ENCODE assay signal across 14 cellular contexts in the genomic region with DNA sequence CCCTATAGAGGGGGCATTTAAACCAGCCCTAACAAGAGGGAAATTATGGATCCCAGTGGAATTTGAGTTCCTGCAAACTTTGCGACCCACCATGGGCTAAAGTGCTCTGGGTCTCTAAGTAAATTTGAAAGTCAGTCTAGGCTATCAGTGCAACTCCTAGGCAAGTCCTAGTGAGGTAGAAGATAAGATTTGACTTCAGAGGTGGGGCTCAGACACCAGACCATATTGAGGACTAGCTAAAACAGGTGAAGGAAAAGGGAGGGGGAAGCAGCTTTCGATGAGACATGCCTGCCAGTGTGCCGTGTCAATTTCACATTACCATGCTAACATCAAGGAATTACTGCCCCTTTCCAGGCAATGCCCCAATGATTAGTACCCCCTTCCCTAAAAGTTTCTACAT. TPM values are rescaled to one million over a fixed set of nuclear protein-coding genes. Genes with fewer than 3 reads are reported as not detected.
DNase-seq lines count a peak whose midpoint lies in the region; ATAC-seq, FAIRE-seq and TF ChIP-seq lines count a peak whose summit lies in the region.
"Had no signal": no experiment of that assay in that cellular context is flagged by ENCODE, and none has a peak within 500 bp of the region (broad histone marks: within the 10 kb centered on the region; RNA-seq: fewer than 3 reads in every experiment).

No MANE protein-coding gene starts in this region.

- no peak overlapping the region for H3K9ac ChIP-seq in astrocyte (ENCODE audit: low read length)

- H3K9me3 ChIP-seq in KOPT-K1 (ENCODE audit: insufficient read depth, low read length, poor library complexity, severe bottlenecking) (no peaks in the 10 kb centered on the region), astrocyte (ENCODE audit: insufficient read depth, low read depth, low read length) (no peaks in the 10 kb centered on the region)
- H3K9me3 ChIP-seq: mucosa of descending colon, tibial nerve had no signal

- no peak overlapping the region for H3K4me2 ChIP-seq in astrocyte (ENCODE audit: low read length)

- H3K9me3 Mint-ChIP-seq in Calu3 (ENCODE audit: low read depth, unreplicated experiment), result no peaks in the 10 kb centered on the region
- H3K9me3 Mint-ChIP-seq in astrocyte (ENCODE audit: unreplicated experiment), result peaks cover 3% of the 10 kb centered on the region
- peaks cover 7% of the 10 kb centered on the region for H3K9me3 Mint-ChIP-seq in nephron progenitor cell

- H3K27me3 Mint-ChIP-seq in Calu3 (ENCODE audit: unreplicated experiment) (no peaks in the 10 kb centered on the region), astrocyte (ENCODE audit: low read depth, unreplicated experiment) (peaks cover 7% of the 10 kb centered on the region), nephron progenitor cell (ENCODE audit: low read depth, poor library complexity) (peaks cover 17% of the 10 kb centered on the region)

- CTCF ChIA-PET in Calu3 (lab: Charles Lee), result no interaction called here

- H3K4me3 ChIP-seq in astrocyte (ENCODE audit: insufficient read depth, low read depth, low read length), result no peak overlapping the region
- H3K4me3 ChIP-seq: mucosa of descending colon had no signal

- ATAC-seq in GM21529 (IDR thresholded peaks at IDR 0.05; ENCODE audit: unreplicated experiment), result no peak
- ATAC-seq in GM21515 (IDR thresholded peaks at IDR 0.05; ENCODE audit: unreplicated experiment), result no peak
- no peak for ATAC-seq in HG03442 (IDR thresholded peaks at IDR 0.05; ENCODE audit: unreplicated experiment)
- no peak for ATAC-seq in GM18502 (IDR thresholded peaks at IDR 0.05; ENCODE audit: poor library complexity, unreplicated experiment)

- no peaks in the 10 kb centered on the region for H3K27me3 ChIP-seq in astrocyte (ENCODE audit: insufficient read depth, low read length)

- TF ChIP-seq CTCF in Calu3 (IDR thresholded peaks at IDR 0.05; ENCODE audit: unreplicated experiment) (no peak), astrocyte (IDR thresholded peaks at IDR 0.05; ENCODE audit: insufficient read depth, low read depth, low read length) (no peak), nephron progenitor cell (IDR thresholded peaks at IDR 0.05) (no peak)

- peaks cover 4% of the 10 kb centered on the region for H3K4me1 ChIP-seq in astrocyte (ENCODE audit: insufficient read depth, low read length)

- no peak overlapping the region for H2AFZ ChIP-seq in astrocyte (ENCODE audit: low read depth, low read length)

- H3K27ac Mint-ChIP-seq in Calu3 (ENCODE audit: unreplicated experiment) (no peak overlapping the region), astrocyte (ENCODE audit: unreplicated experiment) (no peak overlapping the region), nephron progenitor cell (no peak overlapping the region)

- no peaks in the 10 kb centered on the region for H3K79me2 ChIP-seq in astrocyte (ENCODE audit: insufficient read depth, low read length)

- H3K27ac ChIP-seq in KOPT-K1 (ENCODE audit: low read depth, low read length, poor library complexity, severe bottlenecking) (peak overlapping the region; percentile 72), astrocyte (ENCODE audit: low read depth, low read length) (no peak overlapping the region)

- H3K4me1 Mint-ChIP-seq in Calu3 (ENCODE audit: low read depth, unreplicated experiment) (peaks cover 8% of the 10 kb centered on the region), astrocyte (ENCODE audit: low read depth, unreplicated experiment) (no peaks in the 10 kb centered on the region), nephron progenitor cell (peaks cover 16% of the 10 kb centered on the region)

- H3K4me3 Mint-ChIP-seq in Calu3 (ENCODE audit: low read depth, unreplicated experiment) (peak overlapping the region; percentile 65), astrocyte (ENCODE audit: unreplicated experiment) (peak overlapping the region; percentile 36), nephron progenitor cell (peak overlapping the region; percentile 13)

- intact Hi-C loops in Calu3 (cut with micrococcal nuclease; ENCODE audit: unreplicated experiment), result loop anchor here (10.0 kb wide), 1 partner anchor 45 kb away; no protein-coding TSS in a partner anchor

- DNase-seq in Calu3, result no peak
- DNase-seq in astrocyte (ENCODE audit: low read depth), result no peak
- DNase-seq in nephron progenitor cell, result no peak
- DNase-seq: mucosa of descending colon, NCI-H1092 treated with DMSO at 0.1 percent for 48 hours, NCI-H510A treated with DMSO at 0.1 percent for 48 hours, SHP77 treated with DMSO at 0.1 percent for 48 hours, WERI-Rb-1 had no signal

- H3K36me3 Mint-ChIP-seq in Calu3 (ENCODE audit: insufficient read depth, unreplicated experiment) (no peaks in the 10 kb centered on the region), astrocyte (ENCODE audit: low read depth, unreplicated experiment) (no peaks in the 10 kb centered on the region), nephron progenitor cell (ENCODE audit: low read depth) (no peaks in the 10 kb centered on the region)

- H3K36me3 ChIP-seq in KOPT-K1 (ENCODE audit: insufficient read depth, low read length) (no peaks in the 10 kb centered on the region), astrocyte (ENCODE audit: insufficient read depth, low read length) (no peaks in the 10 kb centered on the region)
- H3K36me3 ChIP-seq: tibial nerve, WERI-Rb-1 had no signal

- no peaks in the 10 kb centered on the region for H4K20me1 ChIP-seq in astrocyte (ENCODE audit: insufficient read depth, low read length)

- BruUV-seq in Calu3 (replicated peaks; lab: Mats Ljungman, UMichigan), result no TSS peak

- FAIRE-seq in astrocyte (lab: Jason Lieb, UNC), result no peak

RNA-seq across cellular contexts. Expression of a gene that starts 38.4 kb away (rescaled TPM):
- total RNA-seq in Calu3 (2022), result 54.0 and 54.9 TPM in 2 replicates
- total RNA-seq in astrocyte, result 35.6 and 42.2 TPM in 2 replicates

RNA-seq across cellular contexts. Expression of a gene that starts 51.5 kb away (rescaled TPM):
- total RNA-seq in Calu3 (2022) (38.2 and 44.5 TPM in 2 replicates), astrocyte (45.4 and 49.3 TPM in 2 replicates)

RNA-seq across cellular contexts. Expression of a gene that starts 51.6 kb away (rescaled TPM):
- 565 and 595 TPM in 2 replicates for total RNA-seq in Calu3 (2022)
- total RNA-seq in astrocyte, result 1,111 and 1,198 TPM in 2 replicates

Comparison
In these comparisons a context has a peak if more than half of its experiments do, and no peak if none do; other contexts are left out.
1. H3K4me3 Mint-ChIP-seq: peak in every context shown above with its lines; median percentile 65 in Calu3; 36 in astrocyte; 13 in nephron progenitor cell.